8 cellular contexts compared by ENCODE assay signal in the genomic region with DNA sequence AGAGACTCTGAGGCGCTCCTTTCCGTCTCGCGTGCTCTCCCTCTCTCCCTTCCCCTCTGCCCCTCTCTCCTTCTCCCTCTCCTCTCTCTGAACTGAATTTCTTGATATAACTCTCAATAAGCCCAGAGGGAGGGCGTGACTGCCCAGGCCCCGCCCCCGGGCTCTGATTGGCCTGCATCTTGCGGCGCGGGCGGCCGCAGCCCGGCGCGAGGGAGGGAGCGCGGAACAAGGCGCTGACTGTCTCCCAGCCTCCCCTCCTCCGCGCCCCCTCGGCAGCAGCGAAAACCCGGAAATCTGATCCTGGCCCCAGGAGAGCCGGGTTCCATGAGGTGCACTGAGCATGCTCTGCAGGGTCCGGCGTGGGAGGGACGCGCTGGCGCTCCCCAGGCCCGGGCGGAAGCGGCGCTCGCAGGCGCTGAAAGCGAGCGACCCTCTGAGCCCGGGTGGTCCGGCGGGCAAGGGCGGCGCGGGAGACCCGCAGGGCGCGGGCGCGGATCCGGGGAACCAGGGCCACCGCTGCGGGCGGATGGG. TPM values are rescaled to one million over a fixed set of nuclear protein-coding genes. Genes with fewer than 3 reads are reported as not detected.
A peak's percentile ranks its signal among the peaks of the same experiment; 100 is the strongest.
DNase-seq lines count a peak whose midpoint lies in the region; ATAC-seq and TF ChIP-seq lines count a peak whose summit lies in the region.

A gene with protein sequence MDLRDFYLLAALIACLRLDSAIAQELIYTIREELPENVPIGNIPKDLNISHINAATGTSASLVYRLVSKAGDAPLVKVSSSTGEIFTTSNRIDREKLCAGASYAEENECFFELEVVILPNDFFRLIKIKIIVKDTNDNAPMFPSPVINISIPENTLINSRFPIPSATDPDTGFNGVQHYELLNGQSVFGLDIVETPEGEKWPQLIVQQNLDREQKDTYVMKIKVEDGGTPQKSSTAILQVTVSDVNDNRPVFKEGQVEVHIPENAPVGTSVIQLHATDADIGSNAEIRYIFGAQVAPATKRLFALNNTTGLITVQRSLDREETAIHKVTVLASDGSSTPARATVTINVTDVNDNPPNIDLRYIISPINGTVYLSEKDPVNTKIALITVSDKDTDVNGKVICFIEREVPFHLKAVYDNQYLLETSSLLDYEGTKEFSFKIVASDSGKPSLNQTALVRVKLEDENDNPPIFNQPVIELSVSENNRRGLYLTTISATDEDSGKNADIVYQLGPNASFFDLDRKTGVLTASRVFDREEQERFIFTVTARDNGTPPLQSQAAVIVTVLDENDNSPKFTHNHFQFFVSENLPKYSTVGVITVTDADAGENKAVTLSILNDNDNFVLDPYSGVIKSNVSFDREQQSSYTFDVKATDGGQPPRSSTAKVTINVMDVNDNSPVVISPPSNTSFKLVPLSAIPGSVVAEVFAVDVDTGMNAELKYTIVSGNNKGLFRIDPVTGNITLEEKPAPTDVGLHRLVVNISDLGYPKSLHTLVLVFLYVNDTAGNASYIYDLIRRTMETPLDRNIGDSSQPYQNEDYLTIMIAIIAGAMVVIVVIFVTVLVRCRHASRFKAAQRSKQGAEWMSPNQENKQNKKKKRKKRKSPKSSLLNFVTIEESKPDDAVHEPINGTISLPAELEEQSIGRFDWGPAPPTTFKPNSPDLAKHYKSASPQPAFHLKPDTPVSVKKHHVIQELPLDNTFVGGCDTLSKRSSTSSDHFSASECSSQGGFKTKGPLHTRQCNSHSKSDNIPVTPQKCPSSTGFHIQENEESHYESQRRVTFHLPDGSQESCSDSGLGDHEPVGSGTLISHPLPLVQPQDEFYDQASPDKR (N-terminal part only) (minus strand): TSS at position 94 of the 531 bp plus-strand sequence. CDS start 1,896 bp downstream, outside the sequence.

- ATAC-seq in HG02678 (IDR thresholded peaks at IDR 0.05; ENCODE audit: unreplicated experiment), result peak; percentile 95
- ATAC-seq in left ventricle myocardium superior, result peak; percentile 98
- ATAC-seq in upper lobe of left lung (ENCODE audit: low FRiP score in 2 of 2), result peak; percentile 98 to 99

- POLR2A ChIA-PET in GM10248 (lab: Yijun Ruan, JAX), result no interaction called here

- WGBS in upper lobe of left lung, 2 donors, result 0 to 1% methylated on average over 9 to 29 of the region's 52 CpGs

- intact Hi-C loops in left ventricle myocardium superior (cut with micrococcal nuclease), result no loop called here

- no peak within 1 kb of the TSS for H3K4me3 Mint-ChIP-seq in progenitor cell of endocrine pancreas (ENCODE audit: low read depth)

- peak within 1 kb of the TSS; percentile 94 for H3K27ac Mint-ChIP-seq in progenitor cell of endocrine pancreas

- no peaks in the 10 kb centered on the region for H3K36me3 ChIP-seq in upper lobe of left lung

- no peaks in the 10 kb centered on the region for H3K9me3 ChIP-seq in upper lobe of left lung

- peak within 1 kb of the TSS; percentile 44 to 87 (median 77) for H3K4me3 ChIP-seq in upper lobe of left lung

- H3K27ac ChIP-seq in upper lobe of left lung, result peak within 1 kb of the TSS; percentile 77 to 89 (median 84)

- H3K4me1 ChIP-seq in upper lobe of left lung, result peaks cover 0 to 31% (median 13%) of the 10 kb centered on the region in 4 donors

- peaks cover 7% of the 10 kb centered on the region for H3K27me3 Mint-ChIP-seq in progenitor cell of endocrine pancreas

- TF ChIP-seq POLR2A in upper lobe of left lung (IDR thresholded peaks at IDR 0.05), result peak in 2 of 4 donors; percentile 63 to 82

- H3K9me3 Mint-ChIP-seq in progenitor cell of endocrine pancreas (ENCODE audit: low read depth), result no peaks in the 10 kb centered on the region

- DNase-seq in GM10248 (ENCODE audit: extremely low spot score) (peak; percentile 89), NCI-H1417 (lab: John Stamatoyannopoulos, UW) (peak; percentile 97 to 99 (median 99)), T follicular helper cell (ENCODE audit: low read depth) (peak; percentile 70), amygdala (lab: John Stamatoyannopoulos, UW) (peak; percentile 54 to 99 (median 97)), left ventricle myocardium superior (peak; percentile 99), progenitor cell of endocrine pancreas (ENCODE audit: low spot score, unreplicated experiment) (peak; percentile 94), upper lobe of left lung (peak; percentile 94 to 98)

- no peaks in the 10 kb centered on the region for H3K27me3 ChIP-seq in upper lobe of left lung

- TF ChIP-seq EP300 in upper lobe of left lung (IDR thresholded peaks at IDR 0.05), result peak in 1 of 4 donors; percentile 29

- CTCF ChIA-PET in GM10248 (lab: Yijun Ruan, JAX), result no interaction called here

- TF ChIP-seq CTCF in GM10248 (IDR thresholded peaks at IDR 0.05; ENCODE audit: control extremely low read depth, extremely low read depth, low read depth, missing control alignments) (no peak), progenitor cell of endocrine pancreas (IDR thresholded peaks at IDR 0.05; ENCODE audit: unreplicated experiment) (no peak), upper lobe of left lung (IDR thresholded peaks at IDR 0.05) (peak in 1 of 6 experiments; percentile 34)

- peaks cover 4% of the 10 kb centered on the region for H3K4me1 Mint-ChIP-seq in progenitor cell of endocrine pancreas (ENCODE audit: low read depth)

- H3K36me3 Mint-ChIP-seq in progenitor cell of endocrine pancreas (ENCODE audit: insufficient read depth), result no peaks in the 10 kb centered on the region

RNA-seq across cellular contexts. Expression of the gene that starts here (rescaled TPM):
- 12.9 TPM for total RNA-seq in left ventricle myocardium superior
- 1.7 and 2.3 TPM in 2 replicates for total RNA-seq in progenitor cell of endocrine pancreas
- 10 to 100 TPM in 2 of 6 donors, 1 to 10 TPM in 4; 3.1 to 19.4 (median 7.8) TPM for total RNA-seq in upper lobe of left lung

Comparison
In these comparisons a context has a peak if more than half of its experiments do, and no peak if none do; other contexts are left out.
1. Peak in every context shown above with its lines: DNase-seq, ATAC-seq, H3K4me3 ChIP-seq and H3K27ac ChIP-seq.